10 cellular contexts compared by ENCODE assay signal in genomic region chr3:185630182-185630622, GRCh38. TPM values are rescaled to one million over a fixed set of nuclear protein-coding genes. Genes with fewer than 3 reads are reported as not detected.
DNase-seq lines count a peak whose midpoint lies in the region; ATAC-seq and TF ChIP-seq lines count a peak whose summit lies in the region.
"Had no signal": no experiment of that assay in that cellular context is flagged by ENCODE, and none has a peak within 500 bp of the region (broad histone marks: within the 10 kb centered on the region; RNA-seq: fewer than 3 reads in every experiment).

No MANE protein-coding gene starts in this region.

- no peaks in the 10 kb centered on the region for H3K9me3 Mint-ChIP-seq in activated naive CD8-positive, alpha-beta T cell treated with anti-CD3 and anti-CD28 coated beads for 36 hours
- no peaks in the 10 kb centered on the region for H3K9me3 Mint-ChIP-seq in activated CD8-positive, alpha-beta memory T cell treated with anti-CD3 and anti-CD28 coated beads, Interleukin-2, amount 10 ng/mL, durations not matched to agents 7 days and 5 days (ENCODE audit: low read depth)

- ATAC-seq in heart right ventricle (peak in 7 of 8 donors; percentile 35 to 67 (median 44)), HG02678 (IDR thresholded peaks at IDR 0.05; ENCODE audit: unreplicated experiment) (no peak)
- no peak for ATAC-seq in activated CD8-positive, alpha-beta memory T cell treated with anti-CD3 and anti-CD28 coated beads, Interleukin-2, amount 10 ng/mL, durations not matched to agents 7 days and 5 days

- intact Hi-C loops in heart right ventricle (cut with DNase I): no loop called here

- H3K27me3 Mint-ChIP-seq in activated naive CD8-positive, alpha-beta T cell treated with anti-CD3 and anti-CD28 coated beads for 36 hours: no peaks in the 10 kb centered on the region
- no peaks in the 10 kb centered on the region for H3K27me3 Mint-ChIP-seq in activated CD8-positive, alpha-beta memory T cell treated with anti-CD3 and anti-CD28 coated beads, Interleukin-2, amount 10 ng/mL, durations not matched to agents 7 days and 5 days

- peak overlapping the region; percentile 66 for H3K27ac Mint-ChIP-seq in activated naive CD8-positive, alpha-beta T cell treated with anti-CD3 and anti-CD28 coated beads for 36 hours
- no peak overlapping the region for H3K27ac Mint-ChIP-seq in activated CD8-positive, alpha-beta memory T cell treated with anti-CD3 and anti-CD28 coated beads, Interleukin-2, amount 10 ng/mL, durations not matched to agents 7 days and 5 days

- CTCF ChIA-PET in activated CD8-positive, alpha-beta memory T cell treated with anti-CD3 and anti-CD28 coated beads, Interleukin-2, amount 10 ng/mL, durations not matched to agents 7 days and 5 days (lab: Charles Lee): no interaction called here

- H3K36me3 Mint-ChIP-seq in activated naive CD8-positive, alpha-beta T cell treated with anti-CD3 and anti-CD28 coated beads for 36 hours: peaks cover 20% of the 10 kb centered on the region
- H3K36me3 Mint-ChIP-seq in activated CD8-positive, alpha-beta memory T cell treated with anti-CD3 and anti-CD28 coated beads, Interleukin-2, amount 10 ng/mL, durations not matched to agents 7 days and 5 days: peaks cover 25% of the 10 kb centered on the region

- peaks cover 0 to 20% (median 14%) of the 10 kb centered on the region in 9 donors for H3K4me1 ChIP-seq in heart right ventricle

- peak; percentile 29 for DNase-seq in ELR (ENCODE audit: low read depth)
- DNase-seq in activated naive CD8-positive, alpha-beta T cell treated with anti-CD3 and anti-CD28 coated beads for 36 hours: no peak
- DNase-seq in heart right ventricle: peak; percentile 51 to 73
- peak; percentile 33 for DNase-seq in putamen (ENCODE audit: low spot score)
- DNase-seq in RKO (ENCODE audit: low spot score): no peak
- DNase-seq in activated CD8-positive, alpha-beta memory T cell treated with anti-CD3 and anti-CD28 coated beads, Interleukin-2, amount 10 ng/mL, durations not matched to agents 7 days and 5 days: no peak
- DNase-seq in stimulated activated CD4-positive, alpha-beta T cell treated with anti-CD3 and anti-CD28 coated beads, Interleukin-12 subunit alpha, Interleukin-12 subunit beta, amount 100 ng/mL, for 4 hours: no peak
- DNase-seq: activated gamma-delta T cell, islet precursor cell had no signal

- no peaks in the 10 kb centered on the region for H3K9me3 ChIP-seq in heart right ventricle

- H3K27me3 ChIP-seq in heart right ventricle: no peaks in the 10 kb centered on the region

- H3K4me3 Mint-ChIP-seq in activated naive CD8-positive, alpha-beta T cell treated with anti-CD3 and anti-CD28 coated beads for 36 hours: no peak overlapping the region
- H3K4me3 Mint-ChIP-seq in activated CD8-positive, alpha-beta memory T cell treated with anti-CD3 and anti-CD28 coated beads, Interleukin-2, amount 10 ng/mL, durations not matched to agents 7 days and 5 days: no peak overlapping the region

- H3K27ac ChIP-seq in heart right ventricle: peak overlapping the region in 9 of 10 donors; percentile 1 to 63 (median 33)

- no peak overlapping the region for H3K4me3 ChIP-seq in heart right ventricle

- peaks cover 0 to 67% (median 41%) of the 10 kb centered on the region in 9 donors for H3K36me3 ChIP-seq in heart right ventricle

- H3K4me1 Mint-ChIP-seq in activated naive CD8-positive, alpha-beta T cell treated with anti-CD3 and anti-CD28 coated beads for 36 hours: peaks cover 20% of the 10 kb centered on the region
- H3K4me1 Mint-ChIP-seq in activated CD8-positive, alpha-beta memory T cell treated with anti-CD3 and anti-CD28 coated beads, Interleukin-2, amount 10 ng/mL, durations not matched to agents 7 days and 5 days: peaks cover 12% of the 10 kb centered on the region

- WGBS in heart right ventricle, 2 donors: 33 to 37% methylated on average over 6 of the region's 6 CpGs

- no peak for TF ChIP-seq CTCF in heart right ventricle (IDR thresholded peaks at IDR 0.05)

RNA-seq across cellular contexts. Expression of gene SENP2, which starts 44.1 kb away (rescaled TPM):
- 10 to 100 TPM; 35.2 to 36.4 TPM for total RNA-seq in activated naive CD8-positive, alpha-beta T cell treated with anti-CD3 and anti-CD28 coated beads for 36 hours
- total RNA-seq in heart right ventricle: 10 to 100 TPM; 26.6 to 46.5 (median 39.0) TPM
- 1 to 10 TPM; 7.9 to 8.0 TPM for polyA plus RNA-seq in heart right ventricle
- total RNA-seq in activated CD8-positive, alpha-beta memory T cell treated with anti-CD3 and anti-CD28 coated beads, Interleukin-2, amount 10 ng/mL, durations not matched to agents 7 days and 5 days: 10 to 100 TPM; 28.8 to 31.4 TPM

Comparison
In these comparisons a context has a peak if more than half of its experiments do, and no peak if none do; other contexts are left out.
1. DNase-seq: peak in ELR (single experiment), heart right ventricle (2 of 2) and putamen (single experiment); none in activated naive CD8-positive, alpha-beta T cell treated with anti-CD3 and anti-CD28 coated beads for 36 hours (single experiment), RKO (single experiment), activated CD8-positive, alpha-beta memory T cell treated with anti-CD3 and anti-CD28 coated beads, Interleukin-2, amount 10 ng/mL, durations not matched to agents 7 days and 5 days (single experiment) and stimulated activated CD4-positive, alpha-beta T cell treated with anti-CD3 and anti-CD28 coated beads, Interleukin-12 subunit alpha, Interleukin-12 subunit beta, amount 100 ng/mL, for 4 hours (single experiment).
2. ATAC-seq: peak in heart right ventricle (7 of 8); none in HG02678 (single experiment) and activated CD8-positive, alpha-beta memory T cell treated with anti-CD3 and anti-CD28 coated beads, Interleukin-2, amount 10 ng/mL, durations not matched to agents 7 days and 5 days (single experiment).